Comparison of ENCODE assay signal across 7 cellular contexts in the genomic region with DNA sequence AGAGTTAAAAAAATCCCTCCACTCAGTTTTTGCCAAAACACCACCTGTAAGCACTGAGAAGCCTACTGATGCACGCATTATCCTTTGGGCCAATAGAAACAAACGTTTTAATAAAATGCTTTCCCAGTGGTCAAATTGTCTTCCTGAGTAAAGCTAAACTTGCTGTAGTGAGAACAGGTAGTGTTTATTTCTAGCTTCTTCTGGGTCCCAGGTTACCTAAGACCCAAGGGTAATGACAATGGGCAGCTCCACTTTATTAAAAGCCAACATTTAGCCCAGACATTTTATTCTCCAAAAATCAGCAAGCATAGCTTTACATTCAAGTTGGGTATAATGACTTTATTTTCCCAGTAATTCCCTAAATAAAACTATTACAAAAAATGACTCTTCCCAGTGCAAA. TPM values are rescaled to one million over a fixed set of nuclear protein-coding genes. Genes with fewer than 3 reads are reported as not detected.
DNase-seq lines count a peak whose midpoint lies in the region; ATAC-seq, FAIRE-seq and TF ChIP-seq lines count a peak whose summit lies in the region.
"Not testable (repeated sequence)": the region's sequence is repeated elsewhere in the genome, so short reads cannot be mapped to it uniquely, and the experiment has no call there.

No MANE protein-coding gene starts in this region.

- not testable (repeated sequence) for BruUV-seq in PC-3 (replicated peaks; lab: Mats Ljungman, UMichigan); K562 (replicated peaks; lab: Mats Ljungman, UMichigan)

- H3K27ac ChIP-seq in A549; Karpas-422 (ENCODE audit: low read length); PC-3 (ENCODE audit: low read length); K562 (ENCODE audit: extremely low read depth, low read depth, low read length): not testable (repeated sequence)

- not testable (repeated sequence) for H3K27me3 Mint-ChIP-seq in activated CD4-positive, alpha-beta T cell treated with anti-CD3 and anti-CD28 coated beads, Interleukin-2, amount 10 ng/mL, durations not matched to agents 24 days and 14 days; neural crest cell (ENCODE audit: low read depth)

- WGBS in A549 (ENCODE audit: missing lambda C conversion rate), result 62% methylated on average over 2 of the region's 2 CpGs
- no CpG with 5 or more reads among the region's 2 CpGs for WGBS in K562 (ENCODE audit: insufficient coverage, low coverage, missing lambda C conversion rate)

- H3K4me3 ChIP-seq in A549; Karpas-422 (ENCODE audit: low read length); PC-3 (ENCODE audit: low read length); K562: not testable (repeated sequence)

- not testable (repeated sequence) for TF ChIP-seq POLR2A in A549 (IDR thresholded peaks at IDR 0.05; ENCODE audit: low read length); K562 (conservative IDR thresholded peaks at IDR 0.05)

- intact Hi-C loops in PC-3 (cut with micrococcal nuclease), result not testable (repeated sequence)
- intact Hi-C loops in activated CD4-positive, alpha-beta T cell treated with anti-CD3 and anti-CD28 coated beads, Interleukin-2, amount 10 ng/mL, durations not matched to agents 24 days and 14 days (cut with micrococcal nuclease), result loop anchor here (5.0 kb wide), 2 partner anchors 148 to 1277 kb away; a partner anchor contains a TSS
- intact Hi-C loops in K562 (cut with micrococcal nuclease), result loop anchor here (5.0 kb wide), 1 partner anchor 167 kb away; a partner anchor contains a TSS

- H3K79me2 ChIP-seq in Karpas-422 (ENCODE audit: low read length), result peaks cover 30% of the 10 kb centered on the region
- peaks cover 61% of the 10 kb centered on the region for H3K79me2 ChIP-seq in PC-3 (ENCODE audit: low read length)
- H3K79me2 ChIP-seq in K562 (ENCODE audit: control insufficient read depth, insufficient read depth, low read length), result peaks cover 80% of the 10 kb centered on the region

- peaks cover 37% of the 10 kb centered on the region for H3K36me3 ChIP-seq in Karpas-422 (ENCODE audit: insufficient read depth, low read length)
- peaks cover 36% of the 10 kb centered on the region for H3K36me3 ChIP-seq in PC-3 (ENCODE audit: low read depth, low read length)
- H3K36me3 ChIP-seq in K562 (ENCODE audit: control insufficient read depth, insufficient read depth, low read length), result peaks cover 43% of the 10 kb centered on the region

- peaks cover 29% of the 10 kb centered on the region for H3K4me1 ChIP-seq in A549
- H3K4me1 ChIP-seq in Karpas-422 (ENCODE audit: low read length), result peaks cover 31% of the 10 kb centered on the region
- peaks cover 27% of the 10 kb centered on the region for H3K4me1 ChIP-seq in PC-3 (ENCODE audit: insufficient read depth, low read length)
- peaks cover 3 to 14% of the 10 kb centered on the region in 2 experiments; a peak in 4 of 5 replicates for H3K4me1 ChIP-seq in K562 (replicated peaks in 1 of 2; ENCODE audit: control insufficient read depth in 2 of 2, insufficient read depth in 2 of 2, low read length in 2 of 2)

- not testable (repeated sequence) for H3K4me2 ChIP-seq in A549; Karpas-422 (ENCODE audit: low read depth, low read length, poor library complexity, severe bottlenecking); PC-3 (ENCODE audit: low read length); K562 (ENCODE audit: insufficient read depth, low read length)

- POLR2A ChIA-PET in A549 (lab: Yijun Ruan, JAX), result not testable (repeated sequence)
- POLR2A ChIA-PET in PC-3 (lab: Charles Lee; ENCODE audit: unreplicated experiment) (interaction anchor here (0.7 kb wide), 1 partner anchor 116 kb away, joined by 6 read pairs; no protein-coding TSS in a partner anchor), K562 (lab: Yijun Ruan, JAX) (interaction anchor here (0.6 to 4.6 kb wide), 2 partner anchors 7 to 79 kb away, joined by 3 to 70 read pairs; a partner anchor contains a TSS)

- H4K20me1 ChIP-seq in Karpas-422 (ENCODE audit: insufficient read depth, low read depth, low read length) (peaks cover 27% of the 10 kb centered on the region), PC-3 (ENCODE audit: low read length) (peaks cover 37% of the 10 kb centered on the region)
- not testable (repeated sequence) for H4K20me1 ChIP-seq in K562 (replicated peaks; ENCODE audit: control insufficient read depth, insufficient read depth, low read length)

- CTCF ChIA-PET in A549 (lab: Yijun Ruan, JAX), result interaction anchor here (0.6 to 1.0 kb wide), 2 partner anchors 9 to 16 kb away, joined by 3 read pairs; no protein-coding TSS in a partner anchor
- CTCF ChIA-PET in PC-3 (lab: Charles Lee); K562 (lab: Yijun Ruan, JAX; ENCODE audit: low intra/inter-chr PET ratio): not testable (repeated sequence)

- not testable (repeated sequence) for H3K9me1 ChIP-seq in K562 (ENCODE audit: control insufficient read depth, insufficient read depth, low read length)

- not testable (repeated sequence) for DNase-seq in A549 (ENCODE audit: low read depth in 1 of 2, low spot score in 1 of 2); GM19239 (ENCODE audit: insufficient read length, low spot score); K562 (ENCODE audit: extremely low read depth in 1 of 4, low spot score in 3 of 4); neural crest cell (ENCODE audit: low read depth, low spot score)
- DNase-seq in Karpas-422 (peak; percentile 57), PC-3 (peak; percentile 47)
- peak; percentile 34 for DNase-seq in activated CD4-positive, alpha-beta T cell treated with anti-CD3 and anti-CD28 coated beads, Interleukin-2, amount 10 ng/mL, durations not matched to agents 24 days and 14 days

- not testable (repeated sequence) for H3K9me3 Mint-ChIP-seq in activated CD4-positive, alpha-beta T cell treated with anti-CD3 and anti-CD28 coated beads, Interleukin-2, amount 10 ng/mL, durations not matched to agents 24 days and 14 days; neural crest cell

- peaks cover 31% of the 10 kb centered on the region for H3K4me1 Mint-ChIP-seq in activated CD4-positive, alpha-beta T cell treated with anti-CD3 and anti-CD28 coated beads, Interleukin-2, amount 10 ng/mL, durations not matched to agents 24 days and 14 days
- peaks cover 35% of the 10 kb centered on the region for H3K4me1 Mint-ChIP-seq in neural crest cell

- FAIRE-seq in A549 (lab: Jason Lieb, UNC), result not testable (repeated sequence)
- FAIRE-seq in GM19239 (lab: Jason Lieb, UNC) (peak; percentile 33), K562 (lab: Jason Lieb, UNC) (peak; percentile 78)

- TF ChIP-seq CTCF in A549 (IDR thresholded peaks at IDR 0.05); PC-3 (conservative IDR thresholded peaks at IDR 0.05; ENCODE audit: low read depth, low read length); K562 (IDR thresholded peaks at IDR 0.05 in 2 of 3, conservative IDR thresholded peaks at IDR 0.05 in 1 of 3; ENCODE audit: insufficient read depth in 2 of 3, low read depth in 1 of 3, low read length in 3 of 3); neural crest cell (conservative IDR thresholded peaks at IDR 0.05): not testable (repeated sequence)

- not testable (repeated sequence) for H3K9me3 ChIP-seq in A549; Karpas-422 (ENCODE audit: low read length); PC-3 (ENCODE audit: low read length); K562 (replicated peaks; ENCODE audit: control insufficient read depth, insufficient read depth, low read depth, low read length)

- not testable (repeated sequence) for H3K9ac ChIP-seq in Karpas-422 (ENCODE audit: low read length); PC-3 (ENCODE audit: low read length); K562 (ENCODE audit: insufficient read depth in 1 of 2, low read depth in 2 of 2, low read length in 2 of 2)

- in situ Hi-C loops in K562 (cut with MboI), result not testable (repeated sequence)

- TF ChIP-seq EP300 in A549 (IDR thresholded peaks at IDR 0.05); K562 (IDR thresholded peaks at IDR 0.05; ENCODE audit: low read length): not testable (repeated sequence)

- ATAC-seq in A549, PC-3, K562: not testable (repeated sequence)

- not testable (repeated sequence) for H2AFZ ChIP-seq in Karpas-422 (ENCODE audit: low read length); PC-3 (ENCODE audit: low read length); K562 (ENCODE audit: low read depth, low read length)

- not testable (repeated sequence) for H3K4me3 Mint-ChIP-seq in activated CD4-positive, alpha-beta T cell treated with anti-CD3 and anti-CD28 coated beads, Interleukin-2, amount 10 ng/mL, durations not matched to agents 24 days and 14 days
- peak overlapping the region; percentile 49 for H3K4me3 Mint-ChIP-seq in neural crest cell

- not testable (repeated sequence) for H3K27ac Mint-ChIP-seq in activated CD4-positive, alpha-beta T cell treated with anti-CD3 and anti-CD28 coated beads, Interleukin-2, amount 10 ng/mL, durations not matched to agents 24 days and 14 days; neural crest cell (ENCODE audit: unreplicated experiment)

- not testable (repeated sequence) for H3F3A ChIP-seq in PC-3 (ENCODE audit: low read length, unreplicated experiment)

- not testable (repeated sequence) for H3K27me3 ChIP-seq in Karpas-422 (ENCODE audit: low read length); PC-3 (ENCODE audit: low read length); K562 (ENCODE audit: control insufficient read depth in 2 of 2, insufficient read depth in 2 of 2, low read length in 2 of 2)

- not testable (repeated sequence) for TF ChIP-seq RAD21 in A549 (conservative IDR thresholded peaks at IDR 0.05 in 1 of 2, IDR thresholded peaks at IDR 0.05 in 1 of 2); K562 (CRISPR knock-in tag; conservative IDR thresholded peaks at IDR 0.05 in 1 of 2, IDR thresholded peaks at IDR 0.05 in 1 of 2)

- not testable (repeated sequence) for H3K9me2 ChIP-seq in Karpas-422 (replicated peaks; ENCODE audit: insufficient read depth, low read length); PC-3 (replicated peaks; ENCODE audit: low read length)

- H3K36me3 Mint-ChIP-seq in activated CD4-positive, alpha-beta T cell treated with anti-CD3 and anti-CD28 coated beads, Interleukin-2, amount 10 ng/mL, durations not matched to agents 24 days and 14 days (ENCODE audit: low read depth), result peaks cover 62% of the 10 kb centered on the region
- H3K36me3 Mint-ChIP-seq in neural crest cell (ENCODE audit: low read depth), result peaks cover 20% of the 10 kb centered on the region

RNA-seq across cellular contexts. Expression of a gene that starts 1.9 kb away (rescaled TPM):
- 18.8 and 24.3 TPM in 2 replicates for polyA plus RNA-seq in A549 (2011; rRNA removed)
- 3.5 and 3.9 TPM in 2 replicates for polyA plus RNA-seq in A549 (2012; cell fraction: cytosol; rRNA removed)
- 5.7 and 7.6 TPM in 2 replicates for polyA plus RNA-seq in A549 (2012; cell fraction: nucleus; rRNA removed)
- 11.3 to 12.0 TPM (median 11.6 TPM) in 3 replicates for polyA plus RNA-seq in A549 (2017; fragmentation: RNase III; extraction: RNeasy Plus Mini Kit Qiagen cat#74134 plus additional on column Dnase treatment)
- 12.2 and 13.3 TPM in 2 replicates for polyA minus RNA-seq in A549 (2011; rRNA and poly(A)+ RNA removed)
- total RNA-seq in Karpas-422 (2014; rRNA removed; shearing (Covaris generic); ENCODE audit: low replicate concordance), result 19.0 and 28.9 TPM in 2 replicates
- total RNA-seq in PC-3 (2014; rRNA removed), result 22.8 and 27.6 TPM in 2 replicates
- 29.0 and 30.2 TPM in 2 replicates for total RNA-seq in activated CD4-positive, alpha-beta T cell treated with anti-CD3 and anti-CD28 coated beads, Interleukin-2, amount 10 ng/mL, durations not matched to agents 24 days and 14 days
- total RNA-seq in K562 (2011; cell fraction: chromatin; rRNA removed; ENCODE audit: low replicate concordance), result 32.5 and 111 TPM in 2 replicates
- 22.2 and 32.0 TPM in 2 replicates for total RNA-seq in K562 (2011; cell fraction: nucleolus; rRNA removed)
- 39.2 and 53.8 TPM in 2 replicates for total RNA-seq in K562 (2011; cell fraction: nucleoplasm; rRNA removed)
- 23.7 and 23.8 TPM in 2 replicates for total RNA-seq in K562 (2014; rRNA removed)
- 26.2 and 28.2 TPM in 2 replicates for total RNA-seq in K562 (2014; rRNA removed; fragmentation: Illumina TruSeq; extraction: Trizol)
- 25.1 and 26.3 TPM in 2 replicates for total RNA-seq in K562 (2015; rRNA removed; fragmentation: Illumina TruSeq; extraction: Trizol)
- 21.4 and 21.5 TPM in 2 replicates for total RNA-seq in K562 (2021)
- 25.3 and 31.9 TPM in 2 replicates for polyA plus RNA-seq in K562 (2011; rRNA removed)
- 6.1 and 8.5 TPM in 2 replicates for polyA plus RNA-seq in K562 (2011; cell fraction: cytosol; rRNA removed)
- 17.0 and 18.8 TPM in 2 replicates for polyA plus RNA-seq in K562 (2011; cell fraction: nucleus; rRNA removed)
- 12.9 and 13.6 TPM in 2 replicates for polyA plus RNA-seq in K562 (2012)
- 18.8 and 20.9 TPM in 2 replicates for polyA plus RNA-seq in K562 (2014; fragmentation: Illumina TruSeq; extraction: Trizol)
- polyA plus RNA-seq in K562 (2014; fragmentation: Nextera tagmentation; extraction: Ambion mirVana), result 1 to 10 TPM; 6.2 to 7.2 TPM
- 15.7 and 16.2 TPM in 2 replicates for polyA plus RNA-seq in K562 (2014; rRNA removed)
- polyA minus RNA-seq in K562 (2011; rRNA and poly(A)+ RNA removed), result 56.1 and 62.4 TPM in 2 replicates
- polyA minus RNA-seq in K562 (2011; cell fraction: cytosol; rRNA and poly(A)+ RNA removed), result 23.7 and 26.0 TPM in 2 replicates
- 26.4 and 30.4 TPM in 2 replicates for polyA minus RNA-seq in K562 (2011; cell fraction: nucleus; rRNA and poly(A)+ RNA removed)
- 16.6 and 17.2 TPM in 2 replicates for total RNA-seq in neural crest cell

RNA-seq across cellular contexts. Expression of a gene that starts 7.7 kb away (rescaled TPM):
- polyA plus RNA-seq in A549 (2011; rRNA removed) (1,426 and 1,646 TPM in 2 replicates), A549 (2017; fragmentation: RNase III; extraction: RNeasy Plus Mini Kit Qiagen cat#74134 plus additional on column Dnase treatment) (1,830 to 2,100 TPM (median 1,839 TPM) in 3 replicates), K562 (2011; rRNA removed) (1,776 and 1,804 TPM in 2 replicates), K562 (2014; fragmentation: Illumina TruSeq; extraction: Trizol) (2,147 and 2,288 TPM in 2 replicates), K562 (2014; fragmentation: Nextera tagmentation; extraction: Ambion mirVana) (1,000 to 10,000 TPM; 1,189 to 1,198 TPM), K562 (2014; rRNA removed) (4,750 and 5,417 TPM in 2 replicates)
- 1,239 and 1,439 TPM in 2 replicates for polyA plus RNA-seq in A549 (2012; cell fraction: cytosol; rRNA removed)
- 271 and 403 TPM in 2 replicates for polyA plus RNA-seq in A549 (2012; cell fraction: nucleus; rRNA removed)
- 291 and 481 TPM in 2 replicates for polyA minus RNA-seq in A549 (2011; rRNA and poly(A)+ RNA removed)
- total RNA-seq in Karpas-422 (2014; rRNA removed; shearing (Covaris generic); ENCODE audit: low replicate concordance), result 3,600 and 7,010 TPM in 2 replicates
- total RNA-seq in PC-3 (2014; rRNA removed) (2,441 and 2,844 TPM in 2 replicates), K562 (2014; rRNA removed) (2,157 and 4,237 TPM in 2 replicates), K562 (2014; rRNA removed; fragmentation: Illumina TruSeq; extraction: Trizol) (1,726 and 1,992 TPM in 2 replicates), K562 (2015; rRNA removed; fragmentation: Illumina TruSeq; extraction: Trizol) (1,831 and 1,892 TPM in 2 replicates), K562 (2021) (1,401 and 1,590 TPM in 2 replicates), neural crest cell (1,315 and 1,351 TPM in 2 replicates)
- total RNA-seq in activated CD4-positive, alpha-beta T cell treated with anti-CD3 and anti-CD28 coated beads, Interleukin-2, amount 10 ng/mL, durations not matched to agents 24 days and 14 days, result 1,569 and 1,570 TPM in 2 replicates
- 302 and 379 TPM in 2 replicates for total RNA-seq in K562 (2011; cell fraction: chromatin; rRNA removed; ENCODE audit: low replicate concordance)
- 502 and 519 TPM in 2 replicates for total RNA-seq in K562 (2011; cell fraction: nucleolus; rRNA removed)
- total RNA-seq in K562 (2011; cell fraction: nucleoplasm; rRNA removed), result 556 and 741 TPM in 2 replicates
- polyA plus RNA-seq in K562 (2011; cell fraction: cytosol; rRNA removed), result 424 and 746 TPM in 2 replicates
- polyA plus RNA-seq in K562 (2011; cell fraction: nucleus; rRNA removed), result 459 and 780 TPM in 2 replicates
- 1,572 and 2,137 TPM in 2 replicates for polyA plus RNA-seq in K562 (2012)
- polyA minus RNA-seq in K562 (2011; rRNA and poly(A)+ RNA removed), result 621 and 719 TPM in 2 replicates
- 317 and 358 TPM in 2 replicates for polyA minus RNA-seq in K562 (2011; cell fraction: cytosol; rRNA and poly(A)+ RNA removed)
- 175 and 332 TPM in 2 replicates for polyA minus RNA-seq in K562 (2011; cell fraction: nucleus; rRNA and poly(A)+ RNA removed)

RNA-seq across cellular contexts. Expression of a gene that starts 45.6 kb away (rescaled TPM):
- polyA plus RNA-seq in A549 (2011; rRNA removed), result 4.0 and 6.7 TPM in 2 replicates
- polyA plus RNA-seq in A549 (2012; cell fraction: cytosol; rRNA removed), result 0.74 and 1.0 TPM in 2 replicates
- 1.0 and 2.2 TPM in 2 replicates for polyA plus RNA-seq in A549 (2012; cell fraction: nucleus; rRNA removed)
- polyA plus RNA-seq in A549 (2017; fragmentation: RNase III; extraction: RNeasy Plus Mini Kit Qiagen cat#74134 plus additional on column Dnase treatment), result 4.6 to 5.2 TPM (median 5.1 TPM) in 3 replicates
- 5.8 TPM in 2 replicates for polyA minus RNA-seq in A549 (2011; rRNA and poly(A)+ RNA removed)
- 15.0 and 21.7 TPM in 2 replicates for total RNA-seq in Karpas-422 (2014; rRNA removed; shearing (Covaris generic); ENCODE audit: low replicate concordance)
- 12.1 and 14.1 TPM in 2 replicates for total RNA-seq in PC-3 (2014; rRNA removed)
- total RNA-seq in activated CD4-positive, alpha-beta T cell treated with anti-CD3 and anti-CD28 coated beads, Interleukin-2, amount 10 ng/mL, durations not matched to agents 24 days and 14 days, result 20.3 and 22.8 TPM in 2 replicates
- total RNA-seq in K562 (2011; cell fraction: chromatin; rRNA removed; ENCODE audit: low replicate concordance), result 6.5 and 17.2 TPM in 2 replicates
- 4.3 and 4.5 TPM in 2 replicates for total RNA-seq in K562 (2011; cell fraction: nucleolus; rRNA removed)
- total RNA-seq in K562 (2011; cell fraction: nucleoplasm; rRNA removed), result 6.2 and 10.3 TPM in 2 replicates
- total RNA-seq in K562 (2014; rRNA removed), result 3.6 and 4.3 TPM in 2 replicates
- 10.1 and 12.1 TPM in 2 replicates for total RNA-seq in K562 (2014; rRNA removed; fragmentation: Illumina TruSeq; extraction: Trizol)
- 8.2 and 8.5 TPM in 2 replicates for total RNA-seq in K562 (2015; rRNA removed; fragmentation: Illumina TruSeq; extraction: Trizol)
- 7.1 and 7.7 TPM in 2 replicates for total RNA-seq in K562 (2021)
- 2.2 and 2.5 TPM in 2 replicates for polyA plus RNA-seq in K562 (2011; rRNA removed)
- polyA plus RNA-seq in K562 (2011; cell fraction: cytosol; rRNA removed), result 0.67 and 1.8 TPM in 2 replicates
- polyA plus RNA-seq in K562 (2011; cell fraction: nucleus; rRNA removed), result 2.7 and 2.9 TPM in 2 replicates
- polyA plus RNA-seq in K562 (2012), result 2.4 and 3.0 TPM in 2 replicates
- 4.4 TPM in 2 replicates for polyA plus RNA-seq in K562 (2014; fragmentation: Illumina TruSeq; extraction: Trizol)
- polyA plus RNA-seq in K562 (2014; fragmentation: Nextera tagmentation; extraction: Ambion mirVana), result 1 to 10 TPM; 2.0 to 3.2 TPM
- polyA plus RNA-seq in K562 (2014; rRNA removed), result 2.6 and 3.5 TPM in 2 replicates
- polyA minus RNA-seq in K562 (2011; rRNA and poly(A)+ RNA removed), result 8.8 and 10.8 TPM in 2 replicates
- polyA minus RNA-seq in K562 (2011; cell fraction: cytosol; rRNA and poly(A)+ RNA removed), result 3.8 and 4.9 TPM in 2 replicates
- 4.2 and 5.1 TPM in 2 replicates for polyA minus RNA-seq in K562 (2011; cell fraction: nucleus; rRNA and poly(A)+ RNA removed)
- total RNA-seq in neural crest cell, result 25.1 and 27.4 TPM in 2 replicates
